Comparison of ENCODE assay signal across 8 cellular contexts in genomic region chr19:1863308-1863637, GRCh38. TPM values are rescaled to one million over a fixed set of nuclear protein-coding genes. Genes with fewer than 3 reads are reported as not detected.
DNase-seq lines count a peak whose midpoint lies in the region; ATAC-seq and TF ChIP-seq lines count a peak whose summit lies in the region.

TSS of gene KLF16 (minus strand) at chr19:1863579. CDS start at chr19:1863497, 82 bp downstream.

- peak within 1 kb of the TSS; percentile 64 for H4K5ac ChIP-seq in IMR-90 (ENCODE audit: low read depth, low read length)

- peak within 1 kb of the TSS; percentile 92 to 98 (median 97) for H3K4me3 Mint-ChIP-seq in naive B cell

- H3K36me3 Mint-ChIP-seq in naive B cell, result no peaks in the 10 kb centered on the region

- peak within 1 kb of the TSS; percentile 89 for H3K4me2 ChIP-seq in IMR-90 (ENCODE audit: low read depth, low read length)

- H2BK120ac ChIP-seq in IMR-90 (ENCODE audit: low read depth, low read length), result no peak within 1 kb of the TSS

- CTCF ChIA-PET in IMR-90 (lab: Yijun Ruan, JAX), result no interaction called here

- no peaks in the 10 kb centered on the region for H3K9me3 Mint-ChIP-seq in naive B cell

- H3K79me1 ChIP-seq in IMR-90 (ENCODE audit: low read depth in 1 of 2, low read length in 2 of 2), result peaks cover 4 to 49% of the 10 kb centered on the region in 2 experiments; a peak in 3 of 4 replicates

- 0% methylated on average over 38 of the region's 66 CpGs; no CpG with 5 or more reads in 1 of the 2 experiments for WGBS in IMR-90 (ENCODE audit: extremely low coverage in 2 of 2, insufficient read length in 1 of 2), 2 experiments

- in situ Hi-C loops in IMR-90 (cut with MboI; ENCODE audit: low sequenced_read_pairs), result no loop called here

- ATAC-seq in IMR-90 (ENCODE audit: low read depth) (peak; percentile 0), naive B cell (ENCODE audit: low read depth in 2 of 2) (peak; percentile 0), HG03565 (IDR thresholded peaks at IDR 0.05; ENCODE audit: unreplicated experiment) (no peak)

- H3K9me3 ChIP-seq in IMR-90 (ENCODE audit: control insufficient read depth, insufficient read depth, low read length), result no peaks in the 10 kb centered on the region

- DNase-seq in IMR-90 (no peak), coronary artery (ENCODE audit: low spot score) (no peak), naive B cell (no peak), GM19240 (ENCODE audit: insufficient read length, low spot score) (no peak), NCI-H1436 (lab: John Stamatoyannopoulos, UW) (no peak)
- DNase-seq in activated CD4-positive, CD25-positive, alpha-beta regulatory T cell (lab: John Stamatoyannopoulos, UW), result no peak

- H3K18ac ChIP-seq in IMR-90 (ENCODE audit: low read depth, low read length), result peak within 1 kb of the TSS; percentile 31; the same call in 1 of the 2 replicates

- peak within 1 kb of the TSS; percentile 100 for H2AK9ac ChIP-seq in IMR-90 (replicated peaks; ENCODE audit: low read depth, low read length, poor library complexity)

- H3K14ac ChIP-seq in IMR-90 (replicated peaks; ENCODE audit: low read depth, low read length), result peak within 1 kb of the TSS; percentile 74

- H3K36me3 ChIP-seq in IMR-90 (ENCODE audit: control insufficient read depth, insufficient read depth, low read length), result no peaks in the 10 kb centered on the region

- H2BK20ac ChIP-seq in IMR-90 (ENCODE audit: low read depth, low read length), result no peak within 1 kb of the TSS

- H3K23ac ChIP-seq in IMR-90 (ENCODE audit: low read depth, low read length), result peak within 1 kb of the TSS; percentile 76; the same call in 1 of the 2 replicates

- H3K4ac ChIP-seq in IMR-90 (ENCODE audit: low read depth, low read length), result peak within 1 kb of the TSS; percentile 91

- H3K4me1 ChIP-seq in IMR-90 (ENCODE audit: control insufficient read depth, insufficient read depth, low read length), result peaks cover 23% of the 10 kb centered on the region

- H3K9ac ChIP-seq in IMR-90 (ENCODE audit: low read depth, low read length), result peak within 1 kb of the TSS; percentile 88

- peaks cover 25 to 51% (median 34%) of the 10 kb centered on the region in 3 donors for H3K4me1 Mint-ChIP-seq in naive B cell

- H2BK15ac ChIP-seq in IMR-90 (ENCODE audit: low read depth, low read length), result no peak within 1 kb of the TSS; the same call in 2 of the 3 replicates

- no peaks in the 10 kb centered on the region; the same call in 1 of the 2 replicates for H3K9me1 ChIP-seq in IMR-90 (ENCODE audit: insufficient read depth, low read length)

- no peak for TF ChIP-seq CTCF in IMR-90 (conservative IDR thresholded peaks at IDR 0.05; ENCODE audit: low read depth, low read length)
- no peak for TF ChIP-seq CTCF in coronary artery (IDR thresholded peaks at IDR 0.05)

- H2BK5ac ChIP-seq in IMR-90 (ENCODE audit: low read depth, low read length, poor library complexity, severe bottlenecking), result peak within 1 kb of the TSS; percentile 90

- dilution Hi-C loops in IMR-90 (cut with HindIII; ENCODE audit: low sequenced_read_pairs, unreplicated experiment), result no loop called here

- H3K4me3 ChIP-seq in IMR-90 (ENCODE audit: insufficient read depth, low read depth, low read length), result peak within 1 kb of the TSS; percentile 98
- peak within 1 kb of the TSS; percentile 97 for H3K4me3 ChIP-seq in coronary artery

- peak; percentile 63 for TF ChIP-seq POLR2A in GM10847 (IDR thresholded peaks at IDR 0.05; ENCODE audit: extremely low read depth, insufficient read length)
- TF ChIP-seq POLR2A in IMR-90 (IDR thresholded peaks at IDR 0.05; ENCODE audit: low read depth, low read length), result peak; percentile 91

- TF ChIP-seq RAD21 in IMR-90 (IDR thresholded peaks at IDR 0.05; ENCODE audit: low read length), result no peak

- POLR2A ChIA-PET in IMR-90 (lab: Charles Lee; ENCODE audit: unreplicated experiment), result no interaction called here

- H3K56ac ChIP-seq in IMR-90 (ENCODE audit: extremely low read depth, insufficient read depth, low read length), result peak within 1 kb of the TSS; percentile 86

- no TSS peak for BruUV-seq in IMR-90 (replicated peaks; lab: Mats Ljungman, UMichigan)

- H4K91ac ChIP-seq in IMR-90 (ENCODE audit: insufficient read depth, low read depth, low read length), result peak within 1 kb of the TSS; percentile 77

- H3K27ac ChIP-seq in IMR-90 (ENCODE audit: insufficient read depth, low read length), result peak within 1 kb of the TSS; percentile 91
- H3K27ac ChIP-seq in coronary artery, result peak within 1 kb of the TSS; percentile 82 to 95

- H3K27me3 ChIP-seq in IMR-90 (ENCODE audit: control insufficient read depth, insufficient read depth, low read length), result no peaks in the 10 kb centered on the region

- H4K8ac ChIP-seq in IMR-90 (ENCODE audit: low read depth in 2 of 2, low read length in 2 of 2), result peak within 1 kb of the TSS; percentile 83 to 90

- peak within 1 kb of the TSS; percentile 98 for H2AFZ ChIP-seq in IMR-90 (replicated peaks; ENCODE audit: low read length, poor library complexity)

- peak within 1 kb of the TSS; percentile 90 for H2AK5ac ChIP-seq in IMR-90 (ENCODE audit: low read depth, low read length)

- no peaks in the 10 kb centered on the region for H3K27me3 Mint-ChIP-seq in naive B cell

- peaks cover 47% of the 10 kb centered on the region for H4K20me1 ChIP-seq in IMR-90 (ENCODE audit: insufficient read depth, low read length)

- H3K27ac Mint-ChIP-seq in naive B cell, result peak within 1 kb of the TSS; percentile 84 to 98 (median 97)

- intact Hi-C loops in IMR-90 (cut with micrococcal nuclease), result no loop called here

TF ChIP-seq in IMR-90, 13 proteins besides CTCF, POLR2A, EP300 and RAD21:
- TF ChIP-seq MAFK (IDR thresholded peaks at IDR 0.05; ENCODE audit: low read depth, low read length) (no peak), USF2 (IDR thresholded peaks at IDR 0.05; ENCODE audit: low read depth, low read length) (no peak), CEBPB (IDR thresholded peaks at IDR 0.05; ENCODE audit: low read depth, low read length) (no peak), CHD1 (IDR thresholded peaks at IDR 0.05; ENCODE audit: low read depth, low read length) (no peak)

RNA-seq across cellular contexts. Expression of gene KLF16, which starts in this region (rescaled TPM):
- total RNA-seq in IMR-90 (2012; rRNA removed), result 0.90 and 1.7 TPM in 2 replicates
- 13.1 and 31.4 TPM in 2 replicates for polyA plus RNA-seq in IMR-90 (2012; rRNA removed)
- 14.5 and 19.8 TPM in 2 replicates for polyA plus RNA-seq in IMR-90 (2012; cell fraction: cytosol; rRNA removed)
- polyA plus RNA-seq in IMR-90 (2012; cell fraction: nucleus; rRNA removed; ENCODE audit: low replicate concordance), result 18.0 and 29.0 TPM in 2 replicates
- 1 to 10 TPM in 1 of 6 donors, under 1 TPM in 5; 0.43 to 1.4 (median 0.70) TPM for polyA plus RNA-seq in naive B cell (ENCODE audit: low read depth in 6 of 6)
